Comparison of ENCODE assay signal across 10 cellular contexts in the genomic region with DNA sequence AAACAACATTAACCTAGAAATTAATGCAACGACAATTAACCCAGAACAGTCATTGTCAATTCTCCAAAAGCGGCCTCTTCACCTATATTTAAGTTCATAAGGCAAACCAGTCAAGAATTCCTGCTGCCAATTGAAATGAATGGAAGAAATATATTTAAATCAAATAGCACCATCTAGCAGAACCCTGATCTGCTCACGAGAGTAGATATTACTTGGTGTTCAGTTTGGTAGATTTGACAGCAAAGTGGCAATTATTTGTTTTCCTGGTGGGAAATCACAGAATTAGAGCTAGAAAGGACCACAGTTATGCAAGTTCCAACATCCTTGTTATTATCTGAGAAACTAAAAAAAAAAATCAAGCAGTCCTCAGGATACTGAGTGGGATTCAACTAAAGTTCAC. TPM values are rescaled to one million over a fixed set of nuclear protein-coding genes. Genes with fewer than 3 reads are reported as not detected.
DNase-seq lines count a peak whose midpoint lies in the region; ATAC-seq and TF ChIP-seq lines count a peak whose summit lies in the region.
"Had no signal": no experiment of that assay in that cellular context is flagged by ENCODE, and none has a peak within 500 bp of the region (broad histone marks: within the 10 kb centered on the region; RNA-seq: fewer than 3 reads in every experiment).

No MANE protein-coding gene starts in this region.

- H2AFZ ChIP-seq in GM23338: no peak overlapping the region

- H3K4me1 ChIP-seq in GM23338 (ENCODE audit: insufficient read depth): peaks cover 22% of the 10 kb centered on the region
- peaks cover 6 to 13% of the 10 kb centered on the region in 2 donors for H3K4me1 ChIP-seq in naive thymus-derived CD4-positive, alpha-beta T cell (ENCODE audit: control insufficient read depth in 2 of 2, insufficient read depth in 2 of 2, low read length in 2 of 2)

- H3K4me3 ChIP-seq in AG10803 (ENCODE audit: low read length): 0 out of 2 replicates have a peak overlapping the region, but pooled peaks have one; percentile 5
- H3K4me3 ChIP-seq in GM23338: no peak overlapping the region
- no peak overlapping the region for H3K4me3 ChIP-seq in naive thymus-derived CD4-positive, alpha-beta T cell (ENCODE audit: low read length)

- POLR2A ChIA-PET in naive thymus-derived CD4-positive, alpha-beta T cell (lab: Charles Lee): interaction anchor here (0.6 to 7.0 kb wide), 2 partner anchors 103 to 208 kb away, joined by 3 to 172 read pairs; no protein-coding TSS in a partner anchor

- H3K4me1 Mint-ChIP-seq in GM23338: peaks cover 43% of the 10 kb centered on the region
- H3K4me1 Mint-ChIP-seq in activated T-helper 2 cell treated with anti-CD3 and anti-CD28 coated beads, Interferon-gamma antibody, Interleukin-2, Interleukin-4, amounts not matched to agents 10 μg/mL and 5 μg/mL and 100 μg/mL, durations not matched to agents 14 hours and 24 hours and 36 hours (ENCODE audit: low read depth): peaks cover 35% of the 10 kb centered on the region
- H3K4me1 Mint-ChIP-seq in naive thymus-derived CD4-positive, alpha-beta T cell: peaks cover 27 to 67% (median 59%) of the 10 kb centered on the region in 7 donors

- H4K20me1 ChIP-seq in GM23338 (replicated peaks; ENCODE audit: insufficient read depth): no peaks in the 10 kb centered on the region

- H3K9me3 Mint-ChIP-seq in GM23338: no peaks in the 10 kb centered on the region
- H3K9me3 Mint-ChIP-seq in activated T-helper 2 cell treated with anti-CD3 and anti-CD28 coated beads, Interferon-gamma antibody, Interleukin-2, Interleukin-4, amounts not matched to agents 10 μg/mL and 5 μg/mL and 100 μg/mL, durations not matched to agents 14 hours and 24 hours and 36 hours: no peaks in the 10 kb centered on the region
- no peaks in the 10 kb centered on the region for H3K9me3 Mint-ChIP-seq in naive thymus-derived CD4-positive, alpha-beta T cell

- H3K36me3 ChIP-seq in GM23338 (ENCODE audit: insufficient read depth): no peaks in the 10 kb centered on the region
- peaks cover 0 to 5% (median 0%) of the 10 kb centered on the region in 3 experiments for H3K36me3 ChIP-seq in naive thymus-derived CD4-positive, alpha-beta T cell (ENCODE audit: control insufficient read depth in 2 of 3, insufficient read depth in 3 of 3, low read length in 3 of 3)
- H3K36me3 ChIP-seq: upper lobe of left lung had no signal

- peaks cover 32% of the 10 kb centered on the region for H3K27me3 ChIP-seq in GM23338 (ENCODE audit: insufficient read depth)
- H3K27me3 ChIP-seq in naive thymus-derived CD4-positive, alpha-beta T cell (ENCODE audit: control insufficient read depth in 2 of 2, insufficient read depth in 2 of 2, low read length in 2 of 2): no peaks in the 10 kb centered on the region
- H3K27me3 ChIP-seq: upper lobe of left lung had no signal

- no peaks in the 10 kb centered on the region for H3K36me3 Mint-ChIP-seq in GM23338 (ENCODE audit: low read depth)
- H3K36me3 Mint-ChIP-seq in activated T-helper 2 cell treated with anti-CD3 and anti-CD28 coated beads, Interferon-gamma antibody, Interleukin-2, Interleukin-4, amounts not matched to agents 10 μg/mL and 5 μg/mL and 100 μg/mL, durations not matched to agents 14 hours and 24 hours and 36 hours (ENCODE audit: low read depth): peaks cover 3% of the 10 kb centered on the region
- H3K36me3 Mint-ChIP-seq in naive thymus-derived CD4-positive, alpha-beta T cell: peaks cover 0 to 13% (median 2%) of the 10 kb centered on the region in 5 donors

- CTCF ChIA-PET in naive thymus-derived CD4-positive, alpha-beta T cell (lab: Charles Lee): no interaction called here

- H3K4me2 ChIP-seq in GM23338: no peak overlapping the region

- no peaks in the 10 kb centered on the region for H3K9me2 ChIP-seq in GM23338 (ENCODE audit: insufficient read depth)

- H3K4me3 Mint-ChIP-seq in GM23338: peak overlapping the region; percentile 88
- H3K4me3 Mint-ChIP-seq in activated T-helper 2 cell treated with anti-CD3 and anti-CD28 coated beads, Interferon-gamma antibody, Interleukin-2, Interleukin-4, amounts not matched to agents 10 μg/mL and 5 μg/mL and 100 μg/mL, durations not matched to agents 14 hours and 24 hours and 36 hours (ENCODE audit: low read depth): peak overlapping the region; percentile 92
- peak overlapping the region; percentile 91 to 100 (median 94) for H3K4me3 Mint-ChIP-seq in naive thymus-derived CD4-positive, alpha-beta T cell

- 0 out of 2 replicates have a peak, but pooled peaks cover 5% of the 10 kb centered on the region for H3F3A ChIP-seq in GM23338 (replicated peaks; ENCODE audit: low read depth)

- TF ChIP-seq CTCF in AG10803 (conservative IDR thresholded peaks at IDR 0.05; ENCODE audit: low read length) (0 out of 2 replicates have a peak, but pooled peaks have one; percentile 3), GM23338 (conservative IDR thresholded peaks at IDR 0.05; ENCODE audit: low read depth in 2 of 2) (no peak)

- no peak overlapping the region for H3K27ac Mint-ChIP-seq in GM23338
- H3K27ac Mint-ChIP-seq in activated T-helper 2 cell treated with anti-CD3 and anti-CD28 coated beads, Interferon-gamma antibody, Interleukin-2, Interleukin-4, amounts not matched to agents 10 μg/mL and 5 μg/mL and 100 μg/mL, durations not matched to agents 14 hours and 24 hours and 36 hours: no peak overlapping the region
- peak overlapping the region in 8 of 9 donors; percentile 80 to 95 (median 92) for H3K27ac Mint-ChIP-seq in naive thymus-derived CD4-positive, alpha-beta T cell

- DNase-seq in AG10803 (ENCODE audit: low read depth) (no peak), GM23338 (ENCODE audit: low spot score) (no peak), NCI-H774 (lab: John Stamatoyannopoulos, UW) (no peak)
- no peak for DNase-seq in activated T-helper 2 cell treated with anti-CD3 and anti-CD28 coated beads, Interferon-gamma antibody, Interleukin-2, Interleukin-4, amounts not matched to agents 10 μg/mL and 5 μg/mL and 100 μg/mL, durations not matched to agents 14 hours and 24 hours and 36 hours (ENCODE audit: low spot score)
- no peak for DNase-seq in naive thymus-derived CD4-positive, alpha-beta T cell
- DNase-seq in activated CD4-positive, CD25-positive, alpha-beta regulatory T cell treated with anti-CD3 and anti-CD28 coated beads, Interleukin-2, amount 50 U/mL, for 72 hours: no peak
- no peak for DNase-seq in stimulated activated CD4-positive, alpha-beta T cell treated with anti-CD3 and anti-CD28 coated beads, Interleukin-4, amount 100 ng/mL, for 4 hours
- DNase-seq: SIG-M5, upper lobe of left lung had no signal

- no peaks in the 10 kb centered on the region for H3K9me3 ChIP-seq in naive thymus-derived CD4-positive, alpha-beta T cell (ENCODE audit: control insufficient read depth in 2 of 3, low read length in 3 of 3)
- H3K9me3 ChIP-seq: upper lobe of left lung had no signal

- peaks cover 8% of the 10 kb centered on the region for H3K27me3 Mint-ChIP-seq in GM23338 (ENCODE audit: insufficient read depth, low read depth, poor library complexity)
- peaks cover 7% of the 10 kb centered on the region for H3K27me3 Mint-ChIP-seq in activated T-helper 2 cell treated with anti-CD3 and anti-CD28 coated beads, Interferon-gamma antibody, Interleukin-2, Interleukin-4, amounts not matched to agents 10 μg/mL and 5 μg/mL and 100 μg/mL, durations not matched to agents 14 hours and 24 hours and 36 hours (ENCODE audit: low read depth)
- H3K27me3 Mint-ChIP-seq in naive thymus-derived CD4-positive, alpha-beta T cell: peaks cover 0 to 38% (median 0%) of the 10 kb centered on the region in 5 donors

- no peak for ATAC-seq in GM23338
- no peak for ATAC-seq in naive thymus-derived CD4-positive, alpha-beta T cell
- no peak for ATAC-seq in HG02973 (IDR thresholded peaks at IDR 0.05; ENCODE audit: unreplicated experiment)

- intact Hi-C loops in activated T-helper 2 cell treated with anti-CD3 and anti-CD28 coated beads, Interferon-gamma antibody, Interleukin-2, Interleukin-4, amounts not matched to agents 10 μg/mL and 5 μg/mL and 100 μg/mL, durations not matched to agents 14 hours and 24 hours and 36 hours (cut with micrococcal nuclease): loop anchor here (2.0 kb wide), 2 partner anchors 116 to 234 kb away; no protein-coding TSS in a partner anchor
- intact Hi-C loops in naive thymus-derived CD4-positive, alpha-beta T cell (cut with micrococcal nuclease): loop anchor here in 1 of 2 donors (2.0 to 5.0 kb wide), 3 partner anchors 14 to 96 kb away; no protein-coding TSS in a partner anchor

- no peak overlapping the region for H3K27ac ChIP-seq in GM23338 (ENCODE audit: low read depth)
- no peak overlapping the region for H3K27ac ChIP-seq in naive thymus-derived CD4-positive, alpha-beta T cell (ENCODE audit: low read depth, low read length)

- H3K79me2 ChIP-seq in GM23338 (replicated peaks; ENCODE audit: insufficient read depth): peaks cover 24% of the 10 kb centered on the region

TF ChIP-seq in GM23338, 12 proteins besides CTCF, POLR2A, EP300 and RAD21 (continues in another document):
- no peak for TF ChIP-seq EZH2 (IDR thresholded peaks at IDR 0.05; ENCODE audit: low read depth, unreplicated experiment)
- TF ChIP-seq ZNF331 (CRISPR knock-in tag; IDR thresholded peaks at IDR 0.05; ENCODE audit: low read depth): no peak
- no peak for TF ChIP-seq STAT1 (IDR thresholded peaks at IDR 0.05; ENCODE audit: unreplicated experiment)

RNA-seq across cellular contexts. Expression of a gene that starts 2.3 kb away (rescaled TPM):
- 20.4 and 21.5 TPM in 2 replicates for total RNA-seq in GM23338 (2014; rRNA removed; shearing (Covaris generic))
- 19.6 and 24.7 TPM in 2 replicates for polyA plus RNA-seq in GM23338 (2016; fragmentation: Nextera tagmentation; extraction: Ambion mirVana)
- total RNA-seq in activated T-helper 2 cell treated with anti-CD3 and anti-CD28 coated beads, Interferon-gamma antibody, Interleukin-2, Interleukin-4, amounts not matched to agents 10 μg/mL and 5 μg/mL and 100 μg/mL, durations not matched to agents 14 hours and 24 hours and 36 hours: 24.3 and 29.5 TPM in 2 replicates
- total RNA-seq in naive thymus-derived CD4-positive, alpha-beta T cell: 10 to 100 TPM; 36.7 to 73.1 (median 55.9) TPM
- polyA plus RNA-seq in naive thymus-derived CD4-positive, alpha-beta T cell: 10 to 100 TPM; 87.2 to 99.8 TPM

Comparison
In these comparisons a context has a peak if more than half of its experiments do, and no peak if none do; other contexts are left out.
1. H3K27ac Mint-ChIP-seq: peak in naive thymus-derived CD4-positive, alpha-beta T cell (8 of 9); none in GM23338 (single experiment) and activated T-helper 2 cell treated with anti-CD3 and anti-CD28 coated beads, Interferon-gamma antibody, Interleukin-2, Interleukin-4, amounts not matched to agents 10 μg/mL and 5 μg/mL and 100 μg/mL, durations not matched to agents 14 hours and 24 hours and 36 hours (single experiment).
2. Peak in every context shown above with its lines, with median percentiles within 50 percentile points of each other: H3K4me3 Mint-ChIP-seq.